In genomic region chr4:148954011-148954749, GRCh38 we compare ENCODE assay signal across 17 cellular contexts.
DNase-seq lines count a peak whose midpoint lies in the region; ATAC-seq and TF ChIP-seq lines count a peak whose summit lies in the region.
"Had no signal": no experiment of that assay in that cellular context is flagged by ENCODE, and none has a peak within 500 bp of the region (broad histone marks: within the 10 kb centered on the region; RNA-seq: fewer than 3 reads in every experiment).

No MANE protein-coding gene starts in this region.

- ATAC-seq in IMR-90 (ENCODE audit: low read depth) (no peak), foreskin keratinocyte (peak; percentile 51), left cardiac atrium (no peak)
- ATAC-seq: HCT116, Panc1 had no signal

- H3K56ac ChIP-seq in IMR-90 (ENCODE audit: extremely low read depth, insufficient read depth, low read length) = no peak overlapping the region

- H3K14ac ChIP-seq in IMR-90 (replicated peaks; ENCODE audit: low read depth, low read length) = no peak overlapping the region

- in situ Hi-C loops in IMR-90 (cut with MboI; ENCODE audit: low sequenced_read_pairs) = loop anchor here (25.0 kb wide), 1 partner anchor 933 kb away; no protein-coding TSS in a partner anchor

- H4K5ac ChIP-seq in IMR-90 (ENCODE audit: low read depth, low read length) = no peak overlapping the region

- H3K27me3 ChIP-seq in IMR-90 (ENCODE audit: control insufficient read depth, insufficient read depth, low read length) = no peaks in the 10 kb centered on the region
- H3K27me3 ChIP-seq in foreskin keratinocyte = no peaks in the 10 kb centered on the region
- no peaks in the 10 kb centered on the region for H3K27me3 ChIP-seq in smooth muscle cell (ENCODE audit: low read depth)

- H3K9me1 ChIP-seq in IMR-90 (ENCODE audit: insufficient read depth, low read length) = no peaks in the 10 kb centered on the region

- dilution Hi-C loops in IMR-90 (cut with HindIII; ENCODE audit: low sequenced_read_pairs, unreplicated experiment) = no loop called here

- WGBS in IMR-90 (ENCODE audit: extremely low coverage in 2 of 2, insufficient read length in 1 of 2), 2 experiments = no CpG with 5 or more reads among the region's 7 CpGs
- 83% methylated on average over 7 of the region's 7 CpGs for WGBS in smooth muscle cell (ENCODE audit: low lambda C conversion rate)

- H2AFZ ChIP-seq in IMR-90 (replicated peaks; ENCODE audit: low read length, poor library complexity) (no peak overlapping the region), smooth muscle cell (ENCODE audit: low read depth) (no peak overlapping the region)

- H3K4me3 ChIP-seq in IMR-90 (ENCODE audit: insufficient read depth, low read depth, low read length) (no peak overlapping the region), smooth muscle cell (no peak overlapping the region)

- no peaks in the 10 kb centered on the region for H3K79me2 ChIP-seq in smooth muscle cell (ENCODE audit: low read depth)

- H3K4ac ChIP-seq in IMR-90 (ENCODE audit: low read depth, low read length) = no peak overlapping the region

- no peak overlapping the region for H2BK20ac ChIP-seq in IMR-90 (ENCODE audit: low read depth, low read length)

- H3K27ac ChIP-seq in IMR-90 (ENCODE audit: insufficient read depth, low read length) (no peak overlapping the region), RWPE1 (no peak overlapping the region), foreskin keratinocyte (no peak overlapping the region), smooth muscle cell (ENCODE audit: low read depth) (peak overlapping the region; percentile 41)
- H3K27ac ChIP-seq: KMS-11 had no signal

- no peak overlapping the region for H2BK5ac ChIP-seq in IMR-90 (ENCODE audit: low read depth, low read length, poor library complexity, severe bottlenecking)

- CTCF ChIA-PET in IMR-90 (lab: Yijun Ruan, JAX) = no interaction called here
- CTCF ChIA-PET in RWPE1 (lab: Yijun Ruan, JAX) = no interaction called here

- H4K91ac ChIP-seq in IMR-90 (ENCODE audit: insufficient read depth, low read depth, low read length) = no peak overlapping the region

- DNase-seq in IMR-90 = no peak
- peak; percentile 5 for DNase-seq in RWPE1 (ENCODE audit: low spot score)
- peak in 1 of 2 donors; percentile 33 for DNase-seq in foreskin keratinocyte
- DNase-seq in smooth muscle cell (lab: John Stamatoyannopoulos, UW; ENCODE audit: unreplicated experiment) = no peak
- no peak for DNase-seq in activated CD4-positive, alpha-beta T cell treated with anti-CD3 and anti-CD28 coated beads, Interleukin-2, amount 50 U/mL, for 48 hours
- DNase-seq in SW480 (ENCODE audit: low spot score) = no peak
- no peak for DNase-seq in left cardiac atrium
- DNase-seq: ACHN; Calu3; CD4-positive, alpha-beta T cell; DMS79; NCI-H2029; NCI-H526; SHP77 treated with DMSO at 0.1 percent for 48 hours had no signal

- H4K8ac ChIP-seq in IMR-90 (ENCODE audit: low read depth in 2 of 2, low read length in 2 of 2) = no peak overlapping the region

- POLR2A ChIA-PET in IMR-90 (lab: Charles Lee; ENCODE audit: unreplicated experiment) (no interaction called here), RWPE1 (lab: Yijun Ruan, JAX; ENCODE audit: low non-redundant PET) (no interaction called here)

- no peak for TF ChIP-seq RAD21 in IMR-90 (IDR thresholded peaks at IDR 0.05; ENCODE audit: low read length)

- H3K9me3 ChIP-seq in IMR-90 (ENCODE audit: control insufficient read depth, insufficient read depth, low read length) (no peaks in the 10 kb centered on the region), smooth muscle cell (replicated peaks; ENCODE audit: low read depth) (no peaks in the 10 kb centered on the region)

- no peaks in the 10 kb centered on the region for H3K36me3 ChIP-seq in IMR-90 (ENCODE audit: control insufficient read depth, insufficient read depth, low read length)
- H3K36me3 ChIP-seq in smooth muscle cell (ENCODE audit: low read depth) = no peaks in the 10 kb centered on the region

- TF ChIP-seq CTCF in IMR-90 (conservative IDR thresholded peaks at IDR 0.05; ENCODE audit: low read depth, low read length) (no peak), RWPE1 (conservative IDR thresholded peaks at IDR 0.05; ENCODE audit: low read depth) (no peak), foreskin keratinocyte (conservative IDR thresholded peaks at IDR 0.05) (no peak), smooth muscle cell (IDR thresholded peaks at IDR 0.05; ENCODE audit: borderline replicate concordance, insufficient read depth, poor library complexity, severe bottlenecking) (no peak)

- H3K79me1 ChIP-seq in IMR-90 (ENCODE audit: low read depth in 1 of 2, low read length in 2 of 2) = no peaks in the 10 kb centered on the region

- H3K23ac ChIP-seq in IMR-90 (ENCODE audit: low read depth, low read length) = no peak overlapping the region

- H3K18ac ChIP-seq in IMR-90 (ENCODE audit: low read depth, low read length) = no peak overlapping the region

- no peak overlapping the region for H2AK9ac ChIP-seq in IMR-90 (replicated peaks; ENCODE audit: low read depth, low read length, poor library complexity)

- H3K4me1 ChIP-seq in IMR-90 (ENCODE audit: control insufficient read depth, insufficient read depth, low read length) (peaks cover 4% of the 10 kb centered on the region; the same call in 1 of the 2 replicates), foreskin keratinocyte (no peaks in the 10 kb centered on the region), smooth muscle cell (ENCODE audit: low read depth) (no peaks in the 10 kb centered on the region)

- TF ChIP-seq POLR2A in IMR-90 (IDR thresholded peaks at IDR 0.05; ENCODE audit: low read depth, low read length) = no peak

- H3F3A ChIP-seq in smooth muscle cell (ENCODE audit: low read depth) = no peaks in the 10 kb centered on the region

- H4K20me1 ChIP-seq in IMR-90 (ENCODE audit: insufficient read depth, low read length) (no peaks in the 10 kb centered on the region), smooth muscle cell (ENCODE audit: low read depth) (no peaks in the 10 kb centered on the region)

- intact Hi-C loops in IMR-90 (cut with micrococcal nuclease) (no loop called here), left cardiac atrium (cut with DNase I) (no loop called here)

- no TSS peak for BruUV-seq in IMR-90 (replicated peaks; lab: Mats Ljungman, UMichigan)

- no peak overlapping the region for H3K9ac ChIP-seq in IMR-90 (ENCODE audit: low read depth, low read length)
- no peak overlapping the region for H3K9ac ChIP-seq in smooth muscle cell (ENCODE audit: low read depth)
- H3K9ac ChIP-seq: KMS-11 had no signal

- peak overlapping the region; percentile 2; the same call in 1 of the 2 replicates for H2AK5ac ChIP-seq in IMR-90 (ENCODE audit: low read depth, low read length)

- H2BK15ac ChIP-seq in IMR-90 (ENCODE audit: low read depth, low read length) = no peak overlapping the region

- no peak overlapping the region for H2BK120ac ChIP-seq in IMR-90 (ENCODE audit: low read depth, low read length)

- no peak overlapping the region for H3K4me2 ChIP-seq in IMR-90 (ENCODE audit: low read depth, low read length)
- H3K4me2 ChIP-seq in smooth muscle cell = no peak overlapping the region
- H3K4me2 ChIP-seq: KMS-11 had no signal

TF ChIP-seq in IMR-90, 13 proteins besides CTCF, POLR2A, EP300 and RAD21:
- no peak for TF ChIP-seq BHLHE40 (IDR thresholded peaks at IDR 0.05; ENCODE audit: low read depth, low read length)
- TF ChIP-seq SMC3 (IDR thresholded peaks at IDR 0.05; ENCODE audit: low read depth, low read length) = no peak
- TF ChIP-seq, protein P1, sequence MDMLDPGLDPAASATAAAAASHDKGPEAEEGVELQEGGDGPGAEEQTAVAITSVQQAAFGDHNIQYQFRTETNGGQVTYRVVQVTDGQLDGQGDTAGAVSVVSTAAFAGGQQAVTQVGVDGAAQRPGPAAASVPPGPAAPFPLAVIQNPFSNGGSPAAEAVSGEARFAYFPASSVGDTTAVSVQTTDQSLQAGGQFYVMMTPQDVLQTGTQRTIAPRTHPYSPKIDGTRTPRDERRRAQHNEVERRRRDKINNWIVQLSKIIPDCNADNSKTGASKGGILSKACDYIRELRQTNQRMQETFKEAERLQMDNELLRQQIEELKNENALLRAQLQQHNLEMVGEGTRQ (IDR thresholded peaks at IDR 0.05; ENCODE audit: low read depth, low read length) = no peak
- no peak for TF ChIP-seq MXI1 (IDR thresholded peaks at IDR 0.05; ENCODE audit: borderline replicate concordance, low read depth, low read length)
- no peak for TF ChIP-seq FOS (IDR thresholded peaks at IDR 0.05; ENCODE audit: low read depth, low read length)
